Comparison of ENCODE assay signal across 27 cellular contexts in the genomic region with DNA sequence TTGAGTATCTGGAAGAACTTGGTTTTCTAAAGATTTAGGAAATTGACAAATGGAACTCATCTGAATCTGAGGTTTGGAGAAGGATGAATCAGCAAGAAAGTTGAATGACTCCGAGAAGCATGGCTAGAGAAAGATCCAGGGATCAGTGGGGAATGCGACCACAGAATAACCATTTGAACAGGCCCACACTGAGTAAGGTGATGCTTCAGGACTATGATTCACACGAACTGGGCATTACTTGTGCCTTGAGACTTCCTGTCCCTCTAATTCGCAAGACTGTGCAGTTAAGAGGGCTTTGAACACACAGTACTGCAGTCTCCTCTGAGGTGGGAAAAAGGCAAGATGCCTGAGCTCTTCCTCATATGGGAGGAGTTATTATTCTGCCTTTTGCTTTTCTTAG.
DNase-seq lines count a peak whose midpoint lies in the region; ATAC-seq and TF ChIP-seq lines count a peak whose summit lies in the region.
"Had no signal": no experiment of that assay in that cellular context is flagged by ENCODE, and none has a peak within 500 bp of the region (broad histone marks: within the 10 kb centered on the region; RNA-seq: fewer than 3 reads in every experiment).

No MANE protein-coding gene starts in this region.

- DNase-seq in HS-5 (ENCODE audit: low read depth), result peak; percentile 8
- peak; percentile 9 for DNase-seq in RKO (ENCODE audit: low spot score)
- peak; percentile 29 for DNase-seq in epithelial cell of proximal tubule (ENCODE audit: low read depth)
- peak; percentile 85 for DNase-seq in renal cortical epithelial cell (ENCODE audit: low read depth)
- no peak for DNase-seq in A172 (ENCODE audit: low spot score)
- no peak for DNase-seq in ureter (ENCODE audit: low spot score)
- DNase-seq in kidney glomerular epithelial cell (lab: John Stamatoyannopoulos, UW), result no peak
- DNase-seq: activated CD4-positive, alpha-beta T cell treated with anti-CD3 and anti-CD28 coated beads, Interleukin-2, amount 10 ng/mL, durations not matched to agents 24 days and 14 days; activated CD8-positive, alpha-beta memory T cell treated with anti-CD3 and anti-CD28 coated beads, Interleukin-2, amount 10 ng/mL, durations not matched to agents 7 days and 5 days; activated naive CD4-positive, alpha-beta T cell treated with anti-CD3 and anti-CD28 coated beads, Interleukin-2, amount 50 U/mL, for 16 hours; activated T-cell treated with anti-CD3 and anti-CD28 coated beads, Interleukin-2, amount 50 U/mL, for 72 hours; anterior cingulate cortex; Caco-2; DMS79; dorsolateral prefrontal cortex; glutamatergic neuron; H7; left lung; MG63; naive thymus-derived CD8-positive, alpha-beta T cell; NCI-H1417; NCI-H446 treated with DMSO at 0.1 percent for 48 hours; stimulated activated CD4-positive, alpha-beta T cell treated with anti-CD3 and anti-CD28 coated beads, Interleukin-4, amount 100 ng/mL, for 4 hours; stimulated activated naive CD4-positive, alpha-beta T cell had no signal

- ATAC-seq in HG03565 (IDR thresholded peaks at IDR 0.05; ENCODE audit: unreplicated experiment), result no peak
- ATAC-seq: activated CD8-positive, alpha-beta memory T cell treated with anti-CD3 and anti-CD28 coated beads, Interleukin-2, amount 10 ng/mL, durations not matched to agents 7 days and 5 days; activated T-cell treated with anti-CD3 and anti-CD28 coated beads, Interleukin-2, amount 50 U/mL, for 72 hours; left lung; naive thymus-derived CD8-positive, alpha-beta T cell; Right ventricle myocardium inferior had no signal

- H3K4me3 ChIP-seq in epithelial cell of proximal tubule (ENCODE audit: low read depth, low read length), result no peak overlapping the region
- H3K4me3 ChIP-seq: BLaER1, dorsolateral prefrontal cortex, left lung, MG63 had no signal

- TF ChIP-seq CTCF in epithelial cell of proximal tubule (conservative IDR thresholded peaks at IDR 0.05; ENCODE audit: low read depth, low read length), result no peak

Comparison
In these comparisons a context has a peak if more than half of its experiments do, and no peak if none do; other contexts are left out.
1. DNase-seq: peak in HS-5 (single experiment), RKO (single experiment), epithelial cell of proximal tubule (single experiment) and renal cortical epithelial cell (single experiment); none in A172 (single experiment), ureter (single experiment) and kidney glomerular epithelial cell (single experiment).